18 cellular contexts compared by ENCODE assay signal in genomic region chr12:31303466-31303865, GRCh38. TPM values are rescaled to one million over a fixed set of nuclear protein-coding genes. Genes with fewer than 3 reads are reported as not detected.
DNase-seq lines count a peak whose midpoint lies in the region; ATAC-seq lines count a peak whose summit lies in the region.
"Had no signal": no experiment of that assay in that cellular context is flagged by ENCODE, and none has a peak within 500 bp of the region (broad histone marks: within the 10 kb centered on the region; RNA-seq: fewer than 3 reads in every experiment).

No MANE protein-coding gene starts in this region.

- DNase-seq in activated naive CD4-positive, alpha-beta T cell treated with anti-CD3 and anti-CD28 coated beads, Interleukin-2, amount 10 ng/mL, durations not matched to agents 7 days and 5 days: no peak
- DNase-seq in immature natural killer cell (peak; percentile 61 to 71 (median 63)), EL (no peak)
- DNase-seq in stimulated activated naive B cell treated with anti-CD40 and anti-IgM and Interleukin-4, amounts not matched to agents 10 μg/mL and 1 μg/mL and 100 μg/mL, for 72 hours: no peak
- DNase-seq: GM23248; MV-4-11; NCI-H1417; NCI-H1930; NCI-H2171; NCI-H446; NCI-H69; NK-92 treated with Interleukin-12 subunit alpha and Interleukin-12 subunit beta, amount 100 ng/mL, for 24 hours; OCI-M1; SHP77 treated with DMSO at 0.1 percent for 48 hours had no signal

- peaks cover 33% of the 10 kb centered on the region for H3K36me3 Mint-ChIP-seq in activated naive CD4-positive, alpha-beta T cell treated with anti-CD3 and anti-CD28 coated beads, Interleukin-2, amount 50 U/mL, for 24 hours
- peaks cover 63% of the 10 kb centered on the region for H3K36me3 Mint-ChIP-seq in activated naive CD4-positive, alpha-beta T cell treated with anti-CD3 and anti-CD28 coated beads, Interleukin-2, amount 10 ng/mL, durations not matched to agents 7 days and 5 days
- H3K36me3 Mint-ChIP-seq in IgD-negative memory B cell: no peaks in the 10 kb centered on the region
- peaks cover 3 to 27% (median 19%) of the 10 kb centered on the region in 3 donors for H3K36me3 Mint-ChIP-seq in immature natural killer cell
- peaks cover 36 to 49% of the 10 kb centered on the region in 2 donors for H3K36me3 Mint-ChIP-seq in stimulated activated naive B cell treated with anti-CD40 and anti-IgM and Interleukin-4, amounts not matched to agents 10 μg/mL and 1 μg/mL and 100 μg/mL, for 72 hours

- H3K4me1 Mint-ChIP-seq in activated naive CD4-positive, alpha-beta T cell treated with anti-CD3 and anti-CD28 coated beads, Interleukin-2, amount 50 U/mL, for 24 hours: peaks cover 73% of the 10 kb centered on the region
- peaks cover 13% of the 10 kb centered on the region for H3K4me1 Mint-ChIP-seq in activated naive CD4-positive, alpha-beta T cell treated with anti-CD3 and anti-CD28 coated beads, Interleukin-2, amount 10 ng/mL, durations not matched to agents 7 days and 5 days
- H3K4me1 Mint-ChIP-seq in IgD-negative memory B cell: peaks cover 34 to 79% (median 58%) of the 10 kb centered on the region in 3 donors
- peaks cover 26 to 67% of the 10 kb centered on the region in 2 donors for H3K4me1 Mint-ChIP-seq in immature natural killer cell
- H3K4me1 Mint-ChIP-seq in stimulated activated naive B cell treated with anti-CD40 and anti-IgM and Interleukin-4, amounts not matched to agents 10 μg/mL and 1 μg/mL and 100 μg/mL, for 72 hours: peaks cover 47 to 84% of the 10 kb centered on the region in 2 donors

- no peak overlapping the region for H3K4me3 Mint-ChIP-seq in activated naive CD4-positive, alpha-beta T cell treated with anti-CD3 and anti-CD28 coated beads, Interleukin-2, amount 50 U/mL, for 24 hours
- H3K4me3 Mint-ChIP-seq in activated naive CD4-positive, alpha-beta T cell treated with anti-CD3 and anti-CD28 coated beads, Interleukin-2, amount 10 ng/mL, durations not matched to agents 7 days and 5 days: no peak overlapping the region
- H3K4me3 Mint-ChIP-seq in IgD-negative memory B cell (no peak overlapping the region), immature natural killer cell (peak overlapping the region in 4 of 5 donors; percentile 20 to 41 (median 24))
- H3K4me3 Mint-ChIP-seq in stimulated activated naive B cell treated with anti-CD40 and anti-IgM and Interleukin-4, amounts not matched to agents 10 μg/mL and 1 μg/mL and 100 μg/mL, for 72 hours: no peak overlapping the region

- H3K9me3 Mint-ChIP-seq in activated naive CD4-positive, alpha-beta T cell treated with anti-CD3 and anti-CD28 coated beads, Interleukin-2, amount 50 U/mL, for 24 hours: no peaks in the 10 kb centered on the region
- no peaks in the 10 kb centered on the region for H3K9me3 Mint-ChIP-seq in activated naive CD4-positive, alpha-beta T cell treated with anti-CD3 and anti-CD28 coated beads, Interleukin-2, amount 10 ng/mL, durations not matched to agents 7 days and 5 days
- H3K9me3 Mint-ChIP-seq in IgD-negative memory B cell: no peaks in the 10 kb centered on the region
- no peaks in the 10 kb centered on the region for H3K9me3 Mint-ChIP-seq in immature natural killer cell
- no peaks in the 10 kb centered on the region for H3K9me3 Mint-ChIP-seq in stimulated activated naive B cell treated with anti-CD40 and anti-IgM and Interleukin-4, amounts not matched to agents 10 μg/mL and 1 μg/mL and 100 μg/mL, for 72 hours

- CTCF ChIA-PET in activated naive CD4-positive, alpha-beta T cell treated with anti-CD3 and anti-CD28 coated beads, Interleukin-2, amount 10 ng/mL, durations not matched to agents 7 days and 5 days (lab: Charles Lee): no interaction called here

- H3K27me3 Mint-ChIP-seq in activated naive CD4-positive, alpha-beta T cell treated with anti-CD3 and anti-CD28 coated beads, Interleukin-2, amount 50 U/mL, for 24 hours: no peaks in the 10 kb centered on the region
- H3K27me3 Mint-ChIP-seq in activated naive CD4-positive, alpha-beta T cell treated with anti-CD3 and anti-CD28 coated beads, Interleukin-2, amount 10 ng/mL, durations not matched to agents 7 days and 5 days: no peaks in the 10 kb centered on the region
- H3K27me3 Mint-ChIP-seq in IgD-negative memory B cell (no peaks in the 10 kb centered on the region), immature natural killer cell (ENCODE audit: low read depth in 3 of 3) (peaks cover 0 to 5% (median 2%) of the 10 kb centered on the region in 3 donors)
- H3K27me3 Mint-ChIP-seq in stimulated activated naive B cell treated with anti-CD40 and anti-IgM and Interleukin-4, amounts not matched to agents 10 μg/mL and 1 μg/mL and 100 μg/mL, for 72 hours: no peaks in the 10 kb centered on the region

- no peak for ATAC-seq in stimulated activated naive B cell treated with anti-CD40 and anti-IgM and Interleukin-4, amounts not matched to agents 10 μg/mL and 1 μg/mL and 100 μg/mL, for 72 hours (replicated peaks)
- no peak for ATAC-seq in GM21528 (IDR thresholded peaks at IDR 0.05; ENCODE audit: low FRiP score, unreplicated experiment)
- ATAC-seq: K562 had no signal

- peak overlapping the region; percentile 6 for H3K27ac Mint-ChIP-seq in activated naive CD4-positive, alpha-beta T cell treated with anti-CD3 and anti-CD28 coated beads, Interleukin-2, amount 50 U/mL, for 24 hours
- no peak overlapping the region for H3K27ac Mint-ChIP-seq in activated naive CD4-positive, alpha-beta T cell treated with anti-CD3 and anti-CD28 coated beads, Interleukin-2, amount 10 ng/mL, durations not matched to agents 7 days and 5 days
- H3K27ac Mint-ChIP-seq in IgD-negative memory B cell (peak overlapping the region in 2 of 3 donors; percentile 0 to 74), immature natural killer cell (peak overlapping the region; percentile 45 to 91 (median 87))
- H3K27ac Mint-ChIP-seq in stimulated activated naive B cell treated with anti-CD40 and anti-IgM and Interleukin-4, amounts not matched to agents 10 μg/mL and 1 μg/mL and 100 μg/mL, for 72 hours: peak overlapping the region; percentile 6

RNA-seq across cellular contexts. Expression of gene SINHCAF, which starts 22.5 kb away (rescaled TPM):
- polyA plus RNA-seq in IgD-negative memory B cell (126 TPM), immature natural killer cell (10 to 100 TPM; 36.8 to 45.7 (median 41.9) TPM)

Comparison
In these comparisons a context has a peak if more than half of its experiments do, and no peak if none do; other contexts are left out.
1. H3K4me3 Mint-ChIP-seq: peak in immature natural killer cell (4 of 5); none in activated naive CD4-positive, alpha-beta T cell treated with anti-CD3 and anti-CD28 coated beads, Interleukin-2, amount 50 U/mL, for 24 hours (single experiment), activated naive CD4-positive, alpha-beta T cell treated with anti-CD3 and anti-CD28 coated beads, Interleukin-2, amount 10 ng/mL, durations not matched to agents 7 days and 5 days (single experiment), IgD-negative memory B cell (0 of 4) and stimulated activated naive B cell treated with anti-CD40 and anti-IgM and Interleukin-4, amounts not matched to agents 10 μg/mL and 1 μg/mL and 100 μg/mL, for 72 hours (0 of 2).
2. DNase-seq: peak in immature natural killer cell (3 of 3); none in activated naive CD4-positive, alpha-beta T cell treated with anti-CD3 and anti-CD28 coated beads, Interleukin-2, amount 10 ng/mL, durations not matched to agents 7 days and 5 days (single experiment), stimulated activated naive B cell treated with anti-CD40 and anti-IgM and Interleukin-4, amounts not matched to agents 10 μg/mL and 1 μg/mL and 100 μg/mL, for 72 hours (single experiment) and EL (single experiment).